Comparison of ENCODE assay signal across 1 cellular context in the genomic region with DNA sequence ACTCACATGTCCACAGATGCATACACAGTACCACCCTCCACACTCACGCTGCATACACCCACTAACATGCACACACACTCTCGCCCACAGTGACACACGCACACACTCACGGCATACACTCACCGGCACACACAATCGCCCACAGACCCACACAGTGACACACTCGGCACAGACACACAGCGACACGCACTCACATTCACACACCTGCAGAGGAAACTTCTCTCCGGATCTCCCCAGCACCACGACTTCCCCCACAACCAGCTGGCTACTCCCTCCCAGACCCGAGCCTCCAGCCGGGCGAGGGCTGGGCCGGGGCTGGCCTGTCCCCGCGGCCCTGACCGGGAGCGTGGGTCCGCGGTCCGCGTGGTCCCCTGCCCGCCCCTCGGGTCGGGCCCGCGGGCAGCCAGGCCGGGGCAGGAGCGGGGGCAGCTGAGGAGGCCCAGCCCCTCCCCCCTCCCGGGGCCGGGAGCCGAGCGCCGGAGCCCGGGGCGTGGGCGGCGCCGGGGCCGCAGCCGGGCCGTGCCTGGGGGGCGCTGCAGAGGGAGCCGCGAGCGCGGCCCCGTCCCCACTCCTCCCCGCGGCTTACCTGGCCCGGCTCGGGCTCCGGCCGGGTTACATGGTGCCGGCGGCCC.
TF ChIP-seq lines count a peak whose summit lies in the region.

No MANE protein-coding gene starts in this region.

TF ChIP-seq in SK-N-SH treated with all-trans-retinoic acid at 6 μM for 48 hours, 23 proteins besides CTCF, POLR2A, EP300 and RAD21 (continued from another document):
- TF ChIP-seq, protein P1, sequence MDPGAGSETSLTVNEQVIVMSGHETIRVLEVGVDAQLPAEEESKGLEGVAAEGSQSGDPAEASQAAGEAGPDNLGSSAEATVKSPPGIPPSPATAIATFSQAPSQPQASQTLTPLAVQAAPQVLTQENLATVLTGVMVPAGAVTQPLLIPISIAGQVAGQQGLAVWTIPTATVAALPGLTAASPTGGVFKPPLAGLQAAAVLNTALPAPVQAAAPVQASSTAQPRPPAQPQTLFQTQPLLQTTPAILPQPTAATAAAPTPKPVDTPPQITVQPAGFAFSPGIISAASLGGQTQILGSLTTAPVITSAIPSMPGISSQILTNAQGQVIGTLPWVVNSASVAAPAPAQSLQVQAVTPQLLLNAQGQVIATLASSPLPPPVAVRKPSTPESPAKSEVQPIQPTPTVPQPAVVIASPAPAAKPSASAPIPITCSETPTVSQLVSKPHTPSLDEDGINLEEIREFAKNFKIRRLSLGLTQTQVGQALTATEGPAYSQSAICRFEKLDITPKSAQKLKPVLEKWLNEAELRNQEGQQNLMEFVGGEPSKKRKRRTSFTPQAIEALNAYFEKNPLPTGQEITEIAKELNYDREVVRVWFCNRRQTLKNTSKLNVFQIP (CRISPR knock-in tag; IDR thresholded peaks at IDR 0.05; ENCODE audit: borderline replicate concordance, low read depth) = no peak
- TF ChIP-seq CSDC2 (CRISPR knock-in tag; IDR thresholded peaks at IDR 0.05) (no peak), ZC3H10 (CRISPR knock-in tag; IDR thresholded peaks at IDR 0.05) (no peak), SNAI2 (CRISPR knock-in tag; IDR thresholded peaks at IDR 0.05) (no peak), RARB (CRISPR knock-in tag; IDR thresholded peaks at IDR 0.05) (no peak), ZNF565 (CRISPR knock-in tag; conservative IDR thresholded peaks at IDR 0.05; ENCODE audit: low read depth) (no peak), GLIS3 (CRISPR knock-in tag; IDR thresholded peaks at IDR 0.05) (no peak), BACH2 (CRISPR knock-in tag; IDR thresholded peaks at IDR 0.05; ENCODE audit: borderline replicate concordance) (no peak), TCF4 (CRISPR knock-in tag; IDR thresholded peaks at IDR 0.05; ENCODE audit: borderline replicate concordance) (no peak)
